ENCODE assay signal across 8 cellular contexts in the genomic region with DNA sequence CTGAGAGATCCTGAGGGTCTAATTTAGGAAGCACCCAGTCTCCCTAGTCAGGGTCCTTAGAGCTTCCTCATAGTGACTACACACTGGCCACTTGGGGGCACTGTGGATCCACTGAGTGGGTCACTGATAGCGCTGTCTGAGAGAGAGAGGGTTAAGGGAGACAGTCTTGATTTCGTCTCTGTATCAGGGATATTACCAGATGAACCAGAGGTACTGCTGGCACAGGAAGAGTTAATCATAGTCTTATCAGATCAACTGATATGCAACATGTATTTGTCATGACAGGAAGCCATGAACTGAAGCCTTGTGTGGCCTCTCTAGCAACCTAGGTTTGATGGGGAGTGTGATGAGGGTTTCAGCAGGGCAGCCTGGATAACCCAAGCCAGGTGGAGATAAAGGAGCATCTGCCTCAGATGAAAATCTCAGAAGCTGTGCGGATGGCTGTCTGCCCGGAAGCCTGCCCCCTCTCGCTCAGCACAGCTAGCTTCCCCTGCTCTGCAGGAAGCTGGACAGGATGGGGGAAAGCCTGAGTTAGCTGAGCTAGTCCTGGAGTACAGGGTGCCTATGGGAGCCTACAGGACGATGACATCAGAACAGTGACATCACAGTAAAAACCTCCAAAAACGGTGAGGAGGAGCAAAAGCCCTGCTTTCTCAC.
DNase-seq lines count a peak whose midpoint lies in the region; ATAC-seq and TF ChIP-seq lines count a peak whose summit lies in the region.

No MANE protein-coding gene starts in this region.

- H3K4me3 Mint-ChIP-seq in memory B cell: peak overlapping the region; percentile 63

- no peaks in the 10 kb centered on the region for H3K36me3 Mint-ChIP-seq in memory B cell

- peak; percentile 91 for TF ChIP-seq CTCF in cardiac muscle cell (IDR thresholded peaks at IDR 0.05; ENCODE audit: low read depth, low read length)
- TF ChIP-seq CTCF in right atrium auricular region (IDR thresholded peaks at IDR 0.05): peak in 1 of 2 donors; percentile 57

- no peaks in the 10 kb centered on the region for H3K4me1 ChIP-seq in cardiac muscle cell (ENCODE audit: low read depth)
- H3K4me1 ChIP-seq in right atrium auricular region: no peaks in the 10 kb centered on the region

- no peaks in the 10 kb centered on the region for H3K9me3 Mint-ChIP-seq in memory B cell

- H3K27ac ChIP-seq in cardiac muscle cell (no peak overlapping the region), right atrium auricular region (no peak overlapping the region)

- H3K4me3 ChIP-seq in cardiac muscle cell (no peak overlapping the region), right atrium auricular region (no peak overlapping the region)

- ATAC-seq in HG02759 (IDR thresholded peaks at IDR 0.05; ENCODE audit: unreplicated experiment) (peak; percentile 98), memory B cell (ENCODE audit: low read depth) (peak; percentile 84)

- H3K27me3 ChIP-seq in cardiac muscle cell (no peaks in the 10 kb centered on the region), right atrium auricular region (no peaks in the 10 kb centered on the region)

- H3K27ac Mint-ChIP-seq in memory B cell: no peak overlapping the region

- H3K36me3 ChIP-seq in cardiac muscle cell: no peaks in the 10 kb centered on the region
- no peaks in the 10 kb centered on the region for H3K36me3 ChIP-seq in right atrium auricular region

- peaks cover 10% of the 10 kb centered on the region for H3K4me1 Mint-ChIP-seq in memory B cell

- H3K9me3 ChIP-seq in cardiac muscle cell (ENCODE audit: low read depth): no peaks in the 10 kb centered on the region
- no peaks in the 10 kb centered on the region for H3K9me3 ChIP-seq in right atrium auricular region

- peaks cover 4% of the 10 kb centered on the region for H3K27me3 Mint-ChIP-seq in memory B cell

- DNase-seq in cardiac muscle cell (ENCODE audit: low read depth in 1 of 2, low spot score in 1 of 2) (peak; percentile 84 to 88), right atrium auricular region (ENCODE audit: low spot score) (no peak), NCI-H1105 treated with DMSO at 0.1 percent for 48 hours (lab: John Stamatoyannopoulos, UW) (peak; percentile 51), memory B cell (ENCODE audit: low spot score in 2 of 2) (peak; percentile 18 to 26)
- DNase-seq in activated CD4-positive, CD25-positive, alpha-beta regulatory T cell (lab: John Stamatoyannopoulos, UW): peak; percentile 29 to 60 (median 39)
- DNase-seq in central memory CD4-positive, alpha-beta T cell: peak; percentile 61
- DNase-seq in stimulated activated CD8-positive, alpha-beta memory T cell treated with anti-CD3 and anti-CD28 coated beads, Interleukin-2, amount 100 ng/mL, for 48 hours (ENCODE audit: low read depth in 2 of 2): peak; percentile 47 to 64
